8 cellular contexts compared by ENCODE assay signal in the genomic region with DNA sequence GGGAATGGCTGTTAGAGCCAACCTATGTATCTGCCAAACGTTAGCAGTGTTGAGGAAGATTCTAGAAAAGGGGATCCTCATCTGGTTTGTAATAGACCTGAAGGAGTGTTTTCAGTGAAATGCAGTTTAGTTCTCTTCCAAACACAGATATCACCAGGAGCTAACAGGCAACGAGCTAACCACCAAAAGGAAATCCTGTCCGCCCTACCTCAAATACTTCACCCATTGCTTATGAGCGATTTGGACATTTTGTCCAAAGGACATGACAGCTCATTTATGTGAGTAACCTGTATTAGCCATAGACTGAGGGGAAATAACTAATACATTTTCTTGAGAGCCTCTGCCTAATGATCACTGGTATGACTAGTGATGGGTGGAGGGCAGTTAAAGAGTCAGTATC. TPM values are rescaled to one million over a fixed set of nuclear protein-coding genes. Genes with fewer than 3 reads are reported as not detected.
DNase-seq lines count a peak whose midpoint lies in the region; ATAC-seq and TF ChIP-seq lines count a peak whose summit lies in the region.

No MANE protein-coding gene starts in this region.

- H3K4me3 Mint-ChIP-seq in CD14-positive monocyte: peak overlapping the region; percentile 94
- H3K4me3 Mint-ChIP-seq in mesothelial cell of epicardium: peak overlapping the region; percentile 77

- no peak for DNase-seq in CD14-positive monocyte (ENCODE audit: low spot score)
- no peak for DNase-seq in Jurkat, Clone E6-1 (ENCODE audit: low read depth, low spot score)
- DNase-seq in brain microvascular endothelial cell: peak; percentile 35
- DNase-seq in mesothelial cell of epicardium (ENCODE audit: low spot score in 2 of 2, unreplicated experiment in 2 of 2): no peak
- no peak for DNase-seq in NCI-H524 (lab: John Stamatoyannopoulos, UW)
- no peak for DNase-seq in GM13977 (ENCODE audit: low spot score)

- H3K27me3 ChIP-seq in brain microvascular endothelial cell (replicated peaks): no peaks in the 10 kb centered on the region

- peak overlapping the region; percentile 53 for H3K4me3 ChIP-seq in Jurkat, Clone E6-1 (ENCODE audit: low read length)
- H3K4me3 ChIP-seq in brain microvascular endothelial cell (ENCODE audit: low read depth, low read length): peak overlapping the region; percentile 36

- intact Hi-C loops in CD14-positive monocyte (cut with micrococcal nuclease): no loop called here

- no peaks in the 10 kb centered on the region for H3K36me3 Mint-ChIP-seq in CD14-positive monocyte
- H3K36me3 Mint-ChIP-seq in mesothelial cell of epicardium: no peaks in the 10 kb centered on the region

- TF ChIP-seq CTCF in CD14-positive monocyte (IDR thresholded peaks at IDR 0.05): no peak
- no peak for TF ChIP-seq CTCF in brain microvascular endothelial cell (IDR thresholded peaks at IDR 0.05; ENCODE audit: low read depth, low read length, missing control alignments)
- no peak for TF ChIP-seq CTCF in mesothelial cell of epicardium (IDR thresholded peaks at IDR 0.05; ENCODE audit: unreplicated experiment)
- TF ChIP-seq CTCF in GM13977 (IDR thresholded peaks at IDR 0.05; ENCODE audit: extremely low read depth, insufficient read depth, missing control alignments): no peak

- peak overlapping the region; percentile 95 for H3K27ac ChIP-seq in brain microvascular endothelial cell

- peaks cover 21% of the 10 kb centered on the region for H3K36me3 ChIP-seq in brain microvascular endothelial cell (replicated peaks)

- H3K27me3 Mint-ChIP-seq in CD14-positive monocyte (ENCODE audit: low read depth in 3 of 3) (peaks cover 22 to 32% (median 27%) of the 10 kb centered on the region in 3 donors), mesothelial cell of epicardium (ENCODE audit: low read depth) (peaks cover 16% of the 10 kb centered on the region)

- H3K4me1 Mint-ChIP-seq in CD14-positive monocyte (peaks cover 19% of the 10 kb centered on the region), mesothelial cell of epicardium (peaks cover 20% of the 10 kb centered on the region)

- H3K27ac Mint-ChIP-seq in CD14-positive monocyte (peak overlapping the region in 2 of 7 donors; percentile 11 to 41), mesothelial cell of epicardium (peak overlapping the region; percentile 95)

- H3K9me3 Mint-ChIP-seq in CD14-positive monocyte: peaks cover 0 to 4% (median 0%) of the 10 kb centered on the region in 7 donors
- no peaks in the 10 kb centered on the region for H3K9me3 Mint-ChIP-seq in mesothelial cell of epicardium

- ATAC-seq in HG03469 (IDR thresholded peaks at IDR 0.05; ENCODE audit: unreplicated experiment) (no peak), HG03280 (IDR thresholded peaks at IDR 0.05; ENCODE audit: unreplicated experiment) (no peak)

- in situ Hi-C loops in brain microvascular endothelial cell (cut with HindIII; ENCODE audit: low pct_ligation_motif_present, low sequenced_read_pairs) (no loop called here), GM13977 (cut with MboI; ENCODE audit: low pct_unique_long_range_greater_than_20kb, low sequenced_read_pairs, unreplicated experiment) (loop anchor here (25.0 kb wide), 1 partner anchor 539 kb away; a partner anchor contains a TSS)

RNA-seq across cellular contexts. Expression of a gene that starts 0.7 kb away (rescaled TPM):
- not detected for polyA plus RNA-seq in CD14-positive monocyte
- not detected for polyA plus RNA-seq in Jurkat, Clone E6-1 (2012; ENCODE audit: insufficient read depth, insufficient read length)
- total RNA-seq in mesothelial cell of epicardium: 0.57 to 0.65 TPM in 2 of 3 replicates, not detected in the other

RNA-seq across cellular contexts. Expression of a gene that starts 34.9 kb away (rescaled TPM):
- 10 to 100 TPM; 21.1 to 34.9 TPM for polyA plus RNA-seq in CD14-positive monocyte
- polyA plus RNA-seq in Jurkat, Clone E6-1 (2012; ENCODE audit: insufficient read depth, insufficient read length): 73.3 TPM
- total RNA-seq in mesothelial cell of epicardium: 162 to 176 TPM (median 171 TPM) in 3 replicates
